Comparison of ENCODE assay signal across 18 cellular contexts in the genomic region with DNA sequence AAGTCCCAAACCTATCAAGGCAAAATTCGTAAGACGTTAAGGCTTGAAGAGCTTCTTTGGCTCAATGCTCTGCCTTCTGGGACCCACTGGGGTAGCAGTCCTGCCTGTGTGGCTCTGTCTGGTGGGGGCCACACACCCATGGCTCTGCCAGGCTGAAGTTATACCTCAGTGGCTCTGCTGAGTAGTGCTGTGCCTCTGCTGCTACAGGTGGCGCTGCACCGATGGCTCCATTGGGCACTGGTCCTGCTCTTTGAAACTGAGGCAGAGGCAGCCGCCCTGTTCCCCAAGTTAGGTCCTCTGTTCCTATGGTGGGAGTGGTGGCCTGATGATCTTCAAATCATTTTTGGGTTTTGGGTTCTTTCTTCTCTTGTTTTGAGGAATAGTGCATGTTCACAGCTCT.
A peak's percentile ranks its signal among the peaks of the same experiment; 100 is the strongest.
DNase-seq lines count a peak whose midpoint lies in the region; ATAC-seq, FAIRE-seq and TF ChIP-seq lines count a peak whose summit lies in the region.
"Had no signal": no experiment of that assay in that cellular context is flagged by ENCODE, and none has a peak within 500 bp of the region (broad histone marks: within the 10 kb centered on the region; RNA-seq: fewer than 3 reads in every experiment).

No MANE protein-coding gene starts in this region.

- no peaks in the 10 kb centered on the region for H3K23me2 ChIP-seq in H9 (ENCODE audit: insufficient read length, low read depth, low read length, poor library complexity, severe bottlenecking)

- no peak overlapping the region for H3K4me3 Mint-ChIP-seq in H9
- H3K4me3 Mint-ChIP-seq: B cell; CD4-positive, alpha-beta T cell had no signal

- H2AK5ac ChIP-seq in H9 (ENCODE audit: insufficient read length, low read length), result no peak overlapping the region

- no CpG with 5 or more reads among the region's 5 CpGs for WGBS in H9 (ENCODE audit: extremely low coverage, insufficient read length, low lambda C conversion rate)
- 32% methylated on average over 5 of the region's 5 CpGs for WGBS in K562 (ENCODE audit: insufficient coverage, low coverage, missing lambda C conversion rate)

- ATAC-seq in K562 (peak; percentile 65), GM18907 (IDR thresholded peaks at IDR 0.05; ENCODE audit: unreplicated experiment) (no peak)

- no peak overlapping the region for H3K14ac ChIP-seq in H9 (ENCODE audit: insufficient read depth, low read length)

- H3K9ac ChIP-seq in H9 (ENCODE audit: extremely low read depth, insufficient read length, low read length), result no peak overlapping the region
- no peak overlapping the region for H3K9ac ChIP-seq in K562 (ENCODE audit: insufficient read depth in 1 of 2, low read depth in 2 of 2, low read length in 2 of 2)

- no peak overlapping the region for H2BK15ac ChIP-seq in H9 (ENCODE audit: low read depth, low read length)

- H3K4me1 ChIP-seq in H9 (ENCODE audit: insufficient read depth, low read length), result no peaks in the 10 kb centered on the region
- no peaks in the 10 kb centered on the region; a peak in 1 of 5 replicates for H3K4me1 ChIP-seq in K562 (replicated peaks in 1 of 2; ENCODE audit: control insufficient read depth in 2 of 2, insufficient read depth in 2 of 2, low read length in 2 of 2)

- no peak overlapping the region for H3K4ac ChIP-seq in H9 (ENCODE audit: low read depth, low read length)

- H3T11ph ChIP-seq in H9 (ENCODE audit: low read length), result no peak overlapping the region

- H3K79me1 ChIP-seq in H9 (ENCODE audit: insufficient read depth, low read depth, low read length, poor library complexity, severe bottlenecking), result no peaks in the 10 kb centered on the region

- DNase-seq in AG09309 (ENCODE audit: low read depth) (no peak), H9 (peak; percentile 63), K562 (ENCODE audit: extremely low read depth in 1 of 4, low spot score in 3 of 4) (no peak), iPS-NIHi7 (ENCODE audit: extremely low spot score) (peak; percentile 52), NCI-H526 treated with DMSO at 0.1 percent for 48 hours (lab: John Stamatoyannopoulos, UW) (no peak), NK-92 (lab: John Stamatoyannopoulos, UW; ENCODE audit: unreplicated experiment) (no peak)
- DNase-seq: Calu3; CD4-positive, alpha-beta T cell; DMS53; KBM-7; NCI-H1092; NCI-H1694; NCI-H2107; NCI-H2227 treated with DMSO at 0.1 percent for 48 hours; NCI-H524; SIG-M5 had no signal

- in situ Hi-C loops in K562 (cut with MboI), result no loop called here

- no peak for TF ChIP-seq EP300 in K562 (IDR thresholded peaks at IDR 0.05; ENCODE audit: low read length)

- peaks cover 0 to 4% (median 0%) of the 10 kb centered on the region in 3 experiments; a peak in 2 of 7 replicates for H3K36me3 Mint-ChIP-seq in H9 (ENCODE audit: insufficient read depth in 1 of 3, low read depth in 3 of 3)

- no peak for TF ChIP-seq POLR2A in K562 (conservative IDR thresholded peaks at IDR 0.05)

- TF ChIP-seq CTCF in AG09309 (IDR thresholded peaks at IDR 0.05; ENCODE audit: control insufficient read depth, insufficient read depth, low read depth, low read length, missing control alignments) (peak; percentile 0), H9 (conservative IDR thresholded peaks at IDR 0.05) (peak; percentile 53), K562 (IDR thresholded peaks at IDR 0.05 in 2 of 3, conservative IDR thresholded peaks at IDR 0.05 in 1 of 3; ENCODE audit: insufficient read depth in 2 of 3, low read depth in 1 of 3, low read length in 3 of 3) (peak; percentile 11 to 22 (median 14); a peak in 2 of 6 replicates)

- intact Hi-C loops in K562 (cut with micrococcal nuclease), result no loop called here

- H2BK120ac ChIP-seq in H9 (ENCODE audit: low read depth, low read length, poor library complexity, severe bottlenecking), result no peak overlapping the region

- H3K79me2 ChIP-seq in H9 (ENCODE audit: insufficient read depth, low read length), result no peaks in the 10 kb centered on the region
- no peaks in the 10 kb centered on the region for H3K79me2 ChIP-seq in K562 (ENCODE audit: control insufficient read depth, insufficient read depth, low read length)

- H2BK20ac ChIP-seq in H9 (ENCODE audit: low read depth, low read length, poor library complexity, severe bottlenecking), result no peak overlapping the region

- H3K27me3 ChIP-seq in H9 (ENCODE audit: insufficient read depth, low read length) (no peaks in the 10 kb centered on the region), K562 (ENCODE audit: control insufficient read depth in 2 of 2, insufficient read depth in 2 of 2, low read length in 2 of 2) (peaks cover 12 to 18% of the 10 kb centered on the region in 2 experiments; a peak in 4 of 5 replicates)

- no peak for FAIRE-seq in K562 (lab: Jason Lieb, UNC)

- H3K4me1 Mint-ChIP-seq in H9, result peaks cover 10 to 11% of the 10 kb centered on the region in 2 experiments
- H3K4me1 Mint-ChIP-seq: B cell had no signal

- H3K9me3 ChIP-seq in H9 (ENCODE audit: control insufficient read depth, low read depth, low read length) (no peaks in the 10 kb centered on the region), K562 (replicated peaks; ENCODE audit: control insufficient read depth, insufficient read depth, low read depth, low read length) (no peaks in the 10 kb centered on the region)

- no peaks in the 10 kb centered on the region for H4K20me1 ChIP-seq in H9 (ENCODE audit: control insufficient read depth, insufficient read depth, insufficient read length)
- no peaks in the 10 kb centered on the region for H4K20me1 ChIP-seq in K562 (replicated peaks; ENCODE audit: control insufficient read depth, insufficient read depth, low read length)

- H4K5ac ChIP-seq in H9 (ENCODE audit: insufficient read length, low read depth, low read length), result no peak overlapping the region

- H4K8ac ChIP-seq in H9 (replicated peaks; ENCODE audit: insufficient read length, low read depth, low read length), result no peak overlapping the region

- no peak overlapping the region for H3K4me2 ChIP-seq in H9 (ENCODE audit: insufficient read depth, insufficient read length, low read length)
- no peak overlapping the region for H3K4me2 ChIP-seq in K562 (ENCODE audit: insufficient read depth, low read length)

- H3K27ac ChIP-seq in H9 (ENCODE audit: insufficient read length, low read depth, low read length) (no peak overlapping the region), K562 (ENCODE audit: extremely low read depth, low read depth, low read length) (no peak overlapping the region)

- no TSS peak for BruUV-seq in K562 (replicated peaks; lab: Mats Ljungman, UMichigan)

- no peak overlapping the region for H4K91ac ChIP-seq in H9 (ENCODE audit: insufficient read length, low read depth, low read length)

- H3K36me3 ChIP-seq in K562 (ENCODE audit: control insufficient read depth, insufficient read depth, low read length), result no peaks in the 10 kb centered on the region

- no peak overlapping the region for H3K18ac ChIP-seq in H9 (ENCODE audit: insufficient read length, low read depth, low read length)

- H3K27ac Mint-ChIP-seq in H9, result no peak overlapping the region
- H3K27ac Mint-ChIP-seq: B cell; CD4-positive, alpha-beta T cell had no signal

- H2AFZ ChIP-seq in H9 (ENCODE audit: low read length), result no peak overlapping the region
- H2AFZ ChIP-seq in K562 (ENCODE audit: low read depth, low read length), result no peak overlapping the region

- H3K23ac ChIP-seq in H9 (ENCODE audit: insufficient read length, low read depth, low read length), result no peak overlapping the region

- H3K27me3 Mint-ChIP-seq in H9 (ENCODE audit: low read depth), result peaks cover 2% of the 10 kb centered on the region; the same call in 1 of the 2 replicates
- H3K27me3 Mint-ChIP-seq: CD4-positive, alpha-beta T cell had no signal

- peaks cover 5% of the 10 kb centered on the region in 2 experiments for H3K9me3 Mint-ChIP-seq in H9

- CTCF ChIA-PET in K562 (lab: Yijun Ruan, JAX; ENCODE audit: low intra/inter-chr PET ratio), result no interaction called here

- H2BK12ac ChIP-seq in H9 (ENCODE audit: insufficient read length, low read depth, low read length), result no peak overlapping the region

- H3K9me1 ChIP-seq in K562 (ENCODE audit: control insufficient read depth, insufficient read depth, low read length), result no peaks in the 10 kb centered on the region

- H2BK5ac ChIP-seq in H9 (ENCODE audit: insufficient read length, low read length), result no peak overlapping the region

- TF ChIP-seq RAD21 in K562 (CRISPR knock-in tag; conservative IDR thresholded peaks at IDR 0.05 in 1 of 2, IDR thresholded peaks at IDR 0.05 in 1 of 2), result no peak

- H3K4me3 ChIP-seq in AG09309 (ENCODE audit: control insufficient read depth, low read depth, low read length) (no peak overlapping the region), K562 (no peak overlapping the region)

- POLR2A ChIA-PET in K562 (lab: Yijun Ruan, JAX), result no interaction called here

- H3K56ac ChIP-seq in H9 (ENCODE audit: insufficient read length, low read depth, low read length), result no peak overlapping the region

TF ChIP-seq in K562, 482 proteins besides CTCF, POLR2A, EP300 and RAD21:
- TF ChIP-seq PHF20 (IDR thresholded peaks at IDR 0.05; ENCODE audit: partially characterized antibody) (no peak), CREB5 (CRISPR knock-in tag; IDR thresholded peaks at IDR 0.05) (no peak), NR1H2 (CRISPR knock-in tag; IDR thresholded peaks at IDR 0.05) (no peak), RBM14 (IDR thresholded peaks at IDR 0.05; ENCODE audit: borderline replicate concordance, insufficient read depth, low read depth, low read length) (no peak)
TF ChIP-seq in K562: peak in this region for 0.

Comparison
In these comparisons a context has a peak if more than half of its experiments do, and no peak if none do; other contexts are left out.
1. DNase-seq: peak in H9 (single experiment) and iPS-NIHi7 (single experiment); none in AG09309 (single experiment), K562 (0 of 4), NCI-H526 treated with DMSO at 0.1 percent for 48 hours (single experiment) and NK-92 (single experiment).
2. CTCF ChIP-seq: peak in every context shown above with its lines; median percentile 53 in H9; 14 in K562; 0 in AG09309.